1 cellular context compared by ENCODE assay signal in genomic region chr3:45995370-45996192, GRCh38.
TF ChIP-seq lines count a peak whose summit lies in the region.

Gene FYCO1, minus strand, starts transcription at chr3:45995824. Its CDS starts 10,914 bp downstream, at chr3:45984910.

TF ChIP-seq in GM12878, 131 proteins besides CTCF, POLR2A, EP300 and RAD21 (continued from another document):
- TF ChIP-seq SREBF2 (IDR thresholded peaks at IDR 0.05; ENCODE audit: low read length) (no peak), STAT1 (conservative IDR thresholded peaks at IDR 0.05) (0 out of 2 replicates have a peak, but pooled peaks have one; percentile 62), DPF2 (IDR thresholded peaks at IDR 0.05) (peak; percentile 93), MYC (IDR thresholded peaks at IDR 0.05; ENCODE audit: insufficient read depth, insufficient read length, insufficient replicate concordance, low read length, severe bottlenecking) (no peak), ZNF207 (IDR thresholded peaks at IDR 0.05; ENCODE audit: borderline replicate concordance) (peak; percentile 39; the same call in 1 of the 2 replicates), MEF2B (IDR thresholded peaks at IDR 0.05; ENCODE audit: partially characterized antibody, poor library complexity, severe bottlenecking) (peak; percentile 35), IKZF1 (conservative IDR thresholded peaks at IDR 0.05) (peak; percentile 98), SMARCA5 (IDR thresholded peaks at IDR 0.05) (0 out of 2 replicates have a peak, but pooled peaks have one; percentile 22), LARP7 (IDR thresholded peaks at IDR 0.05) (peak; percentile 81), WRNIP1 (IDR thresholded peaks at IDR 0.05; ENCODE audit: borderline replicate concordance, low read depth, low read length) (no peak), RELA (IDR thresholded peaks at IDR 0.05; ENCODE audit: borderline replicate concordance, partially characterized antibody) (peak; percentile 56), ZBTB4 (CRISPR knock-in tag; IDR thresholded peaks at IDR 0.05) (no peak)
- TF ChIP-seq, protein P1, sequence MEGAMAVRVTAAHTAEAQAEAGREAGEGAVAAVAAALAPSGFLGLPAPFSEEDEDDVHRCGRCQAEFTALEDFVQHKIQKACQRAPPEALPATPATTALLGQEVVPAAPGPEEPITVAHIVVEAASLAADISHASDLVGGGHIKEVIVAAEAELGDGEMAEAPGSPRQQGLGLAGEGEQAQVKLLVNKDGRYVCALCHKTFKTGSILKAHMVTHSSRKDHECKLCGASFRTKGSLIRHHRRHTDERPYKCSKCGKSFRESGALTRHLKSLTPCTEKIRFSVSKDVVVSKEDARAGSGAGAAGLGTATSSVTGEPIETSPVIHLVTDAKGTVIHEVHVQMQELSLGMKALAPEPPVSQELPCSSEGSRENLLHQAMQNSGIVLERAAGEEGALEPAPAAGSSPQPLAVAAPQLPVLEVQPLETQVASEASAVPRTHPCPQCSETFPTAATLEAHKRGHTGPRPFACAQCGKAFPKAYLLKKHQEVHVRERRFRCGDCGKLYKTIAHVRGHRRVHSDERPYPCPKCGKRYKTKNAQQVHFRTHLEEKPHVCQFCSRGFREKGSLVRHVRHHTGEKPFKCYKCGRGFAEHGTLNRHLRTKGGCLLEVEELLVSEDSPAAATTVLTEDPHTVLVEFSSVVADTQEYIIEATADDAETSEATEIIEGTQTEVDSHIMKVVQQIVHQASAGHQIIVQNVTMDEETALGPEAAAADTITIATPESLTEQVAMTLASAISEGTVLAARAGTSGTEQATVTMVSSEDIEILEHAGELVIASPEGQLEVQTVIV (IDR thresholded peaks at IDR 0.05; ENCODE audit: borderline replicate concordance, partially characterized antibody), result no peak
